Comparison of ENCODE assay signal across 7 cellular contexts in genomic region chr6:1554241-1554880, GRCh38. TPM values are rescaled to one million over a fixed set of nuclear protein-coding genes. Genes with fewer than 3 reads are reported as not detected.
DNase-seq lines count a peak whose midpoint lies in the region; ATAC-seq, FAIRE-seq and TF ChIP-seq lines count a peak whose summit lies in the region.

No MANE protein-coding gene starts in this region.

- in situ Hi-C loops in Panc1 (cut with HindIII; ENCODE audit: low pct_unique_long_range_greater_than_20kb, low sequenced_read_pairs): no loop called here

- no peak for FAIRE-seq in small intestine (lab: Jason Lieb, UNC)

- H3K9me3 ChIP-seq in Panc1 (ENCODE audit: control insufficient read depth, insufficient read depth, low read depth, low read length) (no peaks in the 10 kb centered on the region), small intestine (ENCODE audit: control insufficient read depth, low read depth) (no peaks in the 10 kb centered on the region)

- H3K27me3 ChIP-seq in Panc1 (ENCODE audit: control insufficient read depth, insufficient read depth, low read length) (peaks cover 5% of the 10 kb centered on the region), small intestine (ENCODE audit: control insufficient read depth in 2 of 2, insufficient read depth in 2 of 2, low read length in 2 of 2) (no peaks in the 10 kb centered on the region)

- no TSS peak for BruUV-seq in Panc1 (replicated peaks; lab: Mats Ljungman, UMichigan)

- H3K27ac ChIP-seq in Panc1 (ENCODE audit: low read length) (peak overlapping the region; percentile 46), small intestine (ENCODE audit: low read depth in 1 of 2, low read length in 1 of 2) (peak overlapping the region; percentile 1 to 47)

- TF ChIP-seq CTCF in Panc1 (IDR thresholded peaks at IDR 0.05) (no peak), fibroblast of pulmonary artery (IDR thresholded peaks at IDR 0.05; ENCODE audit: low read length, missing control alignments) (no peak)

- H3K4me3 ChIP-seq in Panc1 (ENCODE audit: low read depth in 2 of 2, low read length in 2 of 2) (peak overlapping the region; percentile 33 to 36), fibroblast of pulmonary artery (replicated peaks; ENCODE audit: low read depth, low read length) (peak overlapping the region; percentile 60), small intestine (ENCODE audit: low read depth in 1 of 2, low read length in 2 of 2) (peak overlapping the region in 1 of 2 donors; percentile 45)

- ATAC-seq in GM19467 (IDR thresholded peaks at IDR 0.05; ENCODE audit: unreplicated experiment) (peak; percentile 50), Panc1 (peak; percentile 26; the same call in 1 of the 2 replicates), HG02623 (IDR thresholded peaks at IDR 0.05; ENCODE audit: unreplicated experiment) (no peak)

- DNase-seq in Panc1 (ENCODE audit: low read depth, low spot score) (no peak), fibroblast of pulmonary artery (ENCODE audit: low read depth) (no peak), small intestine (peak; percentile 3), germinal center (ENCODE audit: low spot score) (no peak), putamen (ENCODE audit: low spot score) (no peak)

- CTCF ChIA-PET in Panc1 (lab: Charles Lee): interaction anchor here (0.7 kb wide), 1 partner anchor 1229 kb away, joined by 3 read pairs; no protein-coding TSS in a partner anchor

- POLR2A ChIA-PET in Panc1 (lab: Charles Lee): no interaction called here

- H3K36me3 ChIP-seq in Panc1 (ENCODE audit: control insufficient read depth, insufficient read depth, low read length) (no peaks in the 10 kb centered on the region), small intestine (ENCODE audit: control insufficient read depth in 2 of 2, insufficient read depth in 2 of 2, low read length in 2 of 2) (no peaks in the 10 kb centered on the region)

- intact Hi-C loops in Panc1 (cut with micrococcal nuclease; ENCODE audit: unreplicated experiment): no loop called here

- WGBS in small intestine, 3 donors: 57 to 70% (median 60%) methylated on average over 20 of the region's 20 CpGs

- H3K4me1 ChIP-seq in Panc1 (ENCODE audit: control insufficient read depth, insufficient read depth, low read length) (no peaks in the 10 kb centered on the region), small intestine (ENCODE audit: control insufficient read depth in 2 of 2, insufficient read depth in 1 of 2, low read depth in 1 of 2, low read length in 1 of 2) (no peaks in the 10 kb centered on the region)

RNA-seq across cellular contexts. Expression of gene FOXC1, which starts 55.4 kb away (rescaled TPM):
- 6.7 TPM for total RNA-seq in Panc1 (2021; ENCODE audit: unreplicated experiment)
- 3.5 TPM for polyA plus RNA-seq in Panc1 (2012; ENCODE audit: insufficient read length)
- 1 to 10 TPM in 1 of 3 donors, under 1 TPM in 1, not detected in 1; 0.27 to 3.1 TPM for polyA plus RNA-seq in small intestine
